Comparison of ENCODE assay signal across 1 cellular context in genomic region chr11:1047576-1048156, GRCh38.
TF ChIP-seq lines count a peak whose summit lies in the region.

No MANE protein-coding gene starts in this region.

TF ChIP-seq in HepG2, 621 proteins besides CTCF, POLR2A, EP300 and RAD21:
- TF ChIP-seq, protein P1, sequence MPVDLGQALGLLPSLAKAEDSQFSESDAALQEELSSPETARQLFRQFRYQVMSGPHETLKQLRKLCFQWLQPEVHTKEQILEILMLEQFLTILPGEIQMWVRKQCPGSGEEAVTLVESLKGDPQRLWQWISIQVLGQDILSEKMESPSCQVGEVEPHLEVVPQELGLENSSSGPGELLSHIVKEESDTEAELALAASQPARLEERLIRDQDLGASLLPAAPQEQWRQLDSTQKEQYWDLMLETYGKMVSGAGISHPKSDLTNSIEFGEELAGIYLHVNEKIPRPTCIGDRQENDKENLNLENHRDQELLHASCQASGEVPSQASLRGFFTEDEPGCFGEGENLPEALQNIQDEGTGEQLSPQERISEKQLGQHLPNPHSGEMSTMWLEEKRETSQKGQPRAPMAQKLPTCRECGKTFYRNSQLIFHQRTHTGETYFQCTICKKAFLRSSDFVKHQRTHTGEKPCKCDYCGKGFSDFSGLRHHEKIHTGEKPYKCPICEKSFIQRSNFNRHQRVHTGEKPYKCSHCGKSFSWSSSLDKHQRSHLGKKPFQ (CRISPR knock-in tag; IDR thresholded peaks at IDR 0.05; ENCODE audit: insufficient replicate concordance): no peak
- no peak for TF ChIP-seq ZC3H13 (CRISPR knock-in tag; IDR thresholded peaks at IDR 0.05)
- TF ChIP-seq MIER2 (CRISPR knock-in tag; IDR thresholded peaks at IDR 0.05): no peak
- no peak for TF ChIP-seq TARDBP (CRISPR knock-in tag; IDR thresholded peaks at IDR 0.05)
- no peak for TF ChIP-seq ZNF879 (CRISPR knock-in tag; IDR thresholded peaks at IDR 0.05)
- TF ChIP-seq TCF7L2 (IDR thresholded peaks at IDR 0.05; ENCODE audit: low read depth, low read length): no peak
- TF ChIP-seq ZNF274 (CRISPR knock-in tag; IDR thresholded peaks at IDR 0.05): no peak
- no peak for TF ChIP-seq AKAP8 (CRISPR knock-in tag; IDR thresholded peaks at IDR 0.05)
- TF ChIP-seq, protein P2, sequence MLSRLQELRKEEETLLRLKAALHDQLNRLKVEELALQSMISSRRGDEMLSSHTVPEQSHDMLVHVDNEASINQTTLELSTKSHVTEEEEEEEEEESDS (CRISPR knock-in tag; IDR thresholded peaks at IDR 0.05; ENCODE audit: borderline replicate concordance): no peak
- no peak for TF ChIP-seq HNRNPK (IDR thresholded peaks at IDR 0.05; ENCODE audit: low read depth, low read length, poor library complexity, severe bottlenecking)
- TF ChIP-seq, protein P3, sequence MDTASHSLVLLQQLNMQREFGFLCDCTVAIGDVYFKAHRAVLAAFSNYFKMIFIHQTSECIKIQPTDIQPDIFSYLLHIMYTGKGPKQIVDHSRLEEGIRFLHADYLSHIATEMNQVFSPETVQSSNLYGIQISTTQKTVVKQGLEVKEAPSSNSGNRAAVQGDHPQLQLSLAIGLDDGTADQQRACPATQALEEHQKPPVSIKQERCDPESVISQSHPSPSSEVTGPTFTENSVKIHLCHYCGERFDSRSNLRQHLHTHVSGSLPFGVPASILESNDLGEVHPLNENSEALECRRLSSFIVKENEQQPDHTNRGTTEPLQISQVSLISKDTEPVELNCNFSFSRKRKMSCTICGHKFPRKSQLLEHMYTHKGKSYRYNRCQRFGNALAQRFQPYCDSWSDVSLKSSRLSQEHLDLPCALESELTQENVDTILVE (CRISPR knock-in tag; IDR thresholded peaks at IDR 0.05): no peak
- no peak for TF ChIP-seq ZNF331 (CRISPR knock-in tag; IDR thresholded peaks at IDR 0.05)
- TF ChIP-seq, protein P4, sequence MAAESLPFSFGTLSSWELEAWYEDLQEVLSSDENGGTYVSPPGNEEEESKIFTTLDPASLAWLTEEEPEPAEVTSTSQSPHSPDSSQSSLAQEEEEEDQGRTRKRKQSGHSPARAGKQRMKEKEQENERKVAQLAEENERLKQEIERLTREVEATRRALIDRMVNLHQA (CRISPR knock-in tag; IDR thresholded peaks at IDR 0.05): no peak
- TF ChIP-seq HHEX (CRISPR knock-in tag; IDR thresholded peaks at IDR 0.05): no peak
- TF ChIP-seq RELA (CRISPR knock-in tag; IDR thresholded peaks at IDR 0.05): no peak
- no peak for TF ChIP-seq NCOA2 (CRISPR knock-in tag; IDR thresholded peaks at IDR 0.05)
- no peak for TF ChIP-seq ZBTB7A (CRISPR knock-in tag; IDR thresholded peaks at IDR 0.05)
- TF ChIP-seq ZNF704 (CRISPR knock-in tag; IDR thresholded peaks at IDR 0.05; ENCODE audit: borderline replicate concordance): no peak
